ENCODE assay signal across 20 cellular contexts in the genomic region with DNA sequence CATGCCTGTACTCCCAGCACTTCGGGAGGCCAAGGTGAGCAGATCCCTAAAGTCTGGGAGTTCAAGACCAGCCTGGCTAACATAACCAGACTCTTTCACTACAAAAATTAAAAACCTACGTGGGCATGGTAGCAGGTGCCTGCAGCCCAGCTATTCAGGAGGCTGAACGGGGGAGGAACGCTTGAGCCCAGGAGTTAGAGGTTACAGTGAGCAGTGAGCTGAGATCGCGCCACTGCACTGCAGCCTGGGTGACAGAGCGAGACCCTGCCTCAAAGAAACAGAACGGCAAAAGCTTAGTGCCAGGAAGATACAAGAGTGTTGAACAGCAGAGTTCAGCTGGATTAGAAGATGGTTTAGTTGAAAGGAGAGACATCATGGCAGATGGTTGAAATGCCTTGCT. TPM values are rescaled to one million over a fixed set of nuclear protein-coding genes. Genes with fewer than 3 reads are reported as not detected.
"Had no signal": no experiment of that assay in that cellular context is flagged by ENCODE, and none has a peak within 500 bp of the region (broad histone marks: within the 10 kb centered on the region; RNA-seq: fewer than 3 reads in every experiment).

No MANE protein-coding gene starts in this region.

- H3K27ac Mint-ChIP-seq: activated CD8-positive, alpha-beta T cell treated with anti-CD3 and anti-CD28 coated beads for 36 hours; activated naive CD8-positive, alpha-beta T cell treated with anti-CD3 and anti-CD28 coated beads for 36 hours; activated T-cell treated with anti-CD3 and anti-CD28 coated beads, Interleukin-2, amount 50 U/mL, for 72 hours had no signal

- H3K4me1 Mint-ChIP-seq: activated naive CD8-positive, alpha-beta T cell treated with anti-CD3 and anti-CD28 coated beads for 36 hours; naive thymus-derived CD4-positive, alpha-beta T cell had no signal

- H3K9me3 ChIP-seq: body of pancreas had no signal

- H3K4me3 ChIP-seq: body of pancreas, coronary artery, mucosa of descending colon, right atrium auricular region, skin epidermis, upper lobe of left lung had no signal

- H3K27me3 ChIP-seq: body of pancreas, foreskin keratinocyte, right atrium auricular region, upper lobe of left lung had no signal

- DNase-seq: activated CD4-positive, alpha-beta T cell treated with anti-CD3 and anti-CD28 coated beads for 4 hours; activated CD8-positive, alpha-beta T cell treated with anti-CD3 and anti-CD28 coated beads for 36 hours; activated naive CD8-positive, alpha-beta T cell treated with anti-CD3 and anti-CD28 coated beads for 36 hours; activated T-cell treated with anti-CD3 and anti-CD28 coated beads, Interleukin-2, amount 50 U/mL, for 72 hours; amygdala; body of pancreas; central memory CD4-positive, alpha-beta T cell; foreskin keratinocyte; left cardiac atrium; mucosa of descending colon; naive thymus-derived CD4-positive, alpha-beta T cell; occipital lobe; stimulated activated naive CD8-positive, alpha-beta T cell treated with anti-CD3 and anti-CD28 coated beads, Interleukin-15, Interleukin-2, amounts not matched to agents 100 U/mL and 50 U/mL, for 24 hours; T-helper 2 cell; upper lobe of left lung had no signal

- H3K4me1 ChIP-seq: foreskin keratinocyte had no signal

- H3K4me3 Mint-ChIP-seq: activated CD8-positive, alpha-beta T cell treated with anti-CD3 and anti-CD28 coated beads for 36 hours; activated naive CD8-positive, alpha-beta T cell treated with anti-CD3 and anti-CD28 coated beads for 36 hours; activated T-cell treated with anti-CD3 and anti-CD28 coated beads, Interleukin-2, amount 50 U/mL, for 72 hours; naive thymus-derived CD4-positive, alpha-beta T cell had no signal

- H3K27ac ChIP-seq: coronary artery, foreskin keratinocyte, right atrium auricular region, skin epidermis, upper lobe of left lung had no signal

- ATAC-seq: activated CD8-positive, alpha-beta T cell treated with anti-CD3 and anti-CD28 coated beads for 36 hours; activated T-cell treated with anti-CD3 and anti-CD28 coated beads, Interleukin-2, amount 50 U/mL, for 72 hours; body of pancreas; foreskin keratinocyte; left cardiac atrium; mucosa of descending colon; naive thymus-derived CD4-positive, alpha-beta T cell; stimulated activated naive CD8-positive, alpha-beta T cell treated with anti-CD3 and anti-CD28 coated beads, Interleukin-15, Interleukin-2, amounts not matched to agents 100 U/mL and 50 U/mL, for 24 hours had no signal

- H3K36me3 ChIP-seq: right atrium auricular region, upper lobe of left lung had no signal

RNA-seq across cellular contexts. Expression of gene RNF113B, which starts 24.1 kb away (rescaled TPM):
- total RNA-seq: activated CD8-positive, alpha-beta T cell treated with anti-CD3 and anti-CD28 coated beads for 36 hours; activated naive CD8-positive, alpha-beta T cell treated with anti-CD3 and anti-CD28 coated beads for 36 hours; activated T-cell treated with anti-CD3 and anti-CD28 coated beads, Interleukin-2, amount 50 U/mL, for 72 hours; body of pancreas; foreskin keratinocyte; left cardiac atrium; lung microvascular endothelial cell; mucosa of descending colon; naive thymus-derived CD4-positive, alpha-beta T cell; occipital lobe; posterior vena cava; right atrium auricular region; upper lobe of left lung had no signal
